ENCODE assay signal across 1 cellular context in the genomic region with DNA sequence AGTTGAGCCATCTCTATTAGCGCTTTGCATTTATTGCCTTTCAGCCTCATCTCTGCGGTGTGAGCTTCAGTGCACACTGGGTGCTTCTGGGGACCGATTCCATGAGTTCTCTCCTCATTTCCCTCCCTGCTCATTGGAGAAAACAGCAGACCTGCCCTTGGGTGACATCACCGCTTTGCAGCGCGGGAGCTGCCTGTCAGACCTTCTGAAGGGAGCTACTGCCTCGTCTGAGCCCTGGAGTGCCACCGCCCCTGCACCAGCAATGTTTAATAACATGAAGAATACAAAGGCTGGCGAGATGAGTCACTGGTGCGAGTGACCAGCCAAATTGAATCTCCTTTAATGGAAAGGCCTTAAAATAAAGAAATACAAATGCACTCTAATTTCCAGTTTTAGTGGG.
TF ChIP-seq lines count a peak whose summit lies in the region.

No MANE protein-coding gene starts in this region.

TF ChIP-seq in SK-N-SH treated with all-trans-retinoic acid at 6 μM for 48 hours, 23 proteins besides CTCF, POLR2A, EP300 and RAD21 (continued from another document):
- TF ChIP-seq, protein P1, sequence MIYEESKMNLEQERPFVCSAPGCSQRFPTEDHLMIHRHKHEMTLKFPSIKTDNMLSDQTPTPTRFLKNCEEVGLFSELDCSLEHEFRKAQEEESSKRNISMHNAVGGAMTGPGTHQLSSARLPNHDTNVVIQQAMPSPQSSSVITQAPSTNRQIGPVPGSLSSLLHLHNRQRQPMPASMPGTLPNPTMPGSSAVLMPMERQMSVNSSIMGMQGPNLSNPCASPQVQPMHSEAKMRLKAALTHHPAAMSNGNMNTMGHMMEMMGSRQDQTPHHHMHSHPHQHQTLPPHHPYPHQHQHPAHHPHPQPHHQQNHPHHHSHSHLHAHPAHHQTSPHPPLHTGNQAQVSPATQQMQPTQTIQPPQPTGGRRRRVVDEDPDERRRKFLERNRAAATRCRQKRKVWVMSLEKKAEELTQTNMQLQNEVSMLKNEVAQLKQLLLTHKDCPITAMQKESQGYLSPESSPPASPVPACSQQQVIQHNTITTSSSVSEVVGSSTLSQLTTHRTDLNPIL (CRISPR knock-in tag; IDR thresholded peaks at IDR 0.05; ENCODE audit: low read depth): no peak
- TF ChIP-seq, protein P2, sequence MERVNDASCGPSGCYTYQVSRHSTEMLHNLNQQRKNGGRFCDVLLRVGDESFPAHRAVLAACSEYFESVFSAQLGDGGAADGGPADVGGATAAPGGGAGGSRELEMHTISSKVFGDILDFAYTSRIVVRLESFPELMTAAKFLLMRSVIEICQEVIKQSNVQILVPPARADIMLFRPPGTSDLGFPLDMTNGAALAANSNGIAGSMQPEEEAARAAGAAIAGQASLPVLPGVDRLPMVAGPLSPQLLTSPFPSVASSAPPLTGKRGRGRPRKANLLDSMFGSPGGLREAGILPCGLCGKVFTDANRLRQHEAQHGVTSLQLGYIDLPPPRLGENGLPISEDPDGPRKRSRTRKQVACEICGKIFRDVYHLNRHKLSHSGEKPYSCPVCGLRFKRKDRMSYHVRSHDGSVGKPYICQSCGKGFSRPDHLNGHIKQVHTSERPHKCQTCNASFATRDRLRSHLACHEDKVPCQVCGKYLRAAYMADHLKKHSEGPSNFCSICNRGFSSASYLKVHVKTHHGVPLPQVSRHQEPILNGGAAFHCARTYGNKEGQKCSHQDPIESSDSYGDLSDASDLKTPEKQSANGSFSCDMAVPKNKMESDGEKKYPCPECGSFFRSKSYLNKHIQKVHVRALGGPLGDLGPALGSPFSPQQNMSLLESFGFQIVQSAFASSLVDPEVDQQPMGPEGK (CRISPR knock-in tag; IDR thresholded peaks at IDR 0.05; ENCODE audit: borderline replicate concordance): no peak
- no peak for TF ChIP-seq ZC3H10 (CRISPR knock-in tag; IDR thresholded peaks at IDR 0.05)
- no peak for TF ChIP-seq ZNF70 (CRISPR knock-in tag; IDR thresholded peaks at IDR 0.05)
